In the genomic region with DNA sequence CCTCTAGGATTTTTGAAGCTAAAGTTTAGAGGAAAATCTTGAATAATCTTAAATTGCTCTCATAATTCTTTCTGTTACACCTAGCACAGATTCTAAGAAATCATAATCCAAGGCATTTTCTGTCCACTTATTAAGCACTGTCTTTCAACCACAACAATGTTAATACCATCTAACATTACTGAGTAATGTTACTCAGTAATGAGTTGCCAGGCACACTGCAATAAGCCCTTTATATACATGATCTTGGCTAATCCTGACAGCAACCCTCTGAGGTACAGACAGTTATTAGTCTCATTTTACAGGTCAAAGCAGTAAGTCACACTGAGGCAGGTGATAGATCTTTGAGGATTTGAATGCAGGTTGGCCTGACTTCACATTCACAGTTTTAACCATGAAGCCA, we compare ENCODE assay signal across 28 cellular contexts.
"Had no signal": no experiment of that assay in that cellular context is flagged by ENCODE, and none has a peak within 500 bp of the region (broad histone marks: within the 10 kb centered on the region; RNA-seq: fewer than 3 reads in every experiment).

No MANE protein-coding gene starts in this region.

- H3K4me1 Mint-ChIP-seq: activated CD4-positive, alpha-beta memory T cell treated with anti-CD3 and anti-CD28 coated beads, Interleukin-2, amount 10 ng/mL, durations not matched to agents 7 days and 5 days; activated CD4-positive, alpha-beta T cell treated with anti-CD3 and anti-CD28 coated beads, Interleukin-2, amount 10 ng/mL, durations not matched to agents 7 days and 5 days; activated naive CD4-positive, alpha-beta T cell treated with anti-CD3 and anti-CD28 coated beads, Interleukin-2, amount 10 ng/mL, durations not matched to agents 7 days and 5 days; activated naive CD8-positive, alpha-beta T cell treated with anti-CD3 and anti-CD28 coated beads, Interleukin-2, amount 10 ng/mL, durations not matched to agents 7 days and 5 days; memory B cell; natural killer cell; T-helper 17 cell had no signal

- FAIRE-seq: endothelial cell of umbilical vein, frontal cortex, kidney had no signal

- H3K9me3 ChIP-seq: esophagus muscularis mucosa, spleen, tibial nerve had no signal

- H3K4me3 Mint-ChIP-seq: activated CD4-positive, alpha-beta memory T cell treated with anti-CD3 and anti-CD28 coated beads, Interleukin-2, amount 10 ng/mL, durations not matched to agents 7 days and 5 days; activated CD4-positive, alpha-beta T cell treated with anti-CD3 and anti-CD28 coated beads, Interleukin-2, amount 10 ng/mL, durations not matched to agents 7 days and 5 days; activated naive CD4-positive, alpha-beta T cell treated with anti-CD3 and anti-CD28 coated beads, Interleukin-2, amount 10 ng/mL, durations not matched to agents 7 days and 5 days; activated naive CD8-positive, alpha-beta T cell treated with anti-CD3 and anti-CD28 coated beads, Interleukin-2, amount 10 ng/mL, durations not matched to agents 7 days and 5 days; activated T-cell treated with anti-CD3 and anti-CD28 coated beads, Interleukin-2, amount 50 U/mL, for 24 hours; memory B cell; natural killer cell; T-helper 17 cell; WTC11 had no signal

- H3K4me1 ChIP-seq: spleen, tibial nerve had no signal

- H3K36me3 Mint-ChIP-seq: activated naive CD4-positive, alpha-beta T cell treated with anti-CD3 and anti-CD28 coated beads, Interleukin-2, amount 10 ng/mL, durations not matched to agents 7 days and 5 days; activated naive CD8-positive, alpha-beta T cell treated with anti-CD3 and anti-CD28 coated beads, Interleukin-2, amount 10 ng/mL, durations not matched to agents 7 days and 5 days; memory B cell; natural killer cell; WTC11 had no signal

- H3K9me3 Mint-ChIP-seq: activated CD4-positive, alpha-beta memory T cell treated with anti-CD3 and anti-CD28 coated beads, Interleukin-2, amount 10 ng/mL, durations not matched to agents 7 days and 5 days; activated CD4-positive, alpha-beta T cell treated with anti-CD3 and anti-CD28 coated beads, Interleukin-2, amount 10 ng/mL, durations not matched to agents 7 days and 5 days; activated naive CD4-positive, alpha-beta T cell treated with anti-CD3 and anti-CD28 coated beads, Interleukin-2, amount 10 ng/mL, durations not matched to agents 7 days and 5 days; activated naive CD8-positive, alpha-beta T cell treated with anti-CD3 and anti-CD28 coated beads, Interleukin-2, amount 10 ng/mL, durations not matched to agents 7 days and 5 days; activated T-cell treated with anti-CD3 and anti-CD28 coated beads, Interleukin-2, amount 50 U/mL, for 24 hours; memory B cell; natural killer cell had no signal

- H3K27ac Mint-ChIP-seq: activated CD4-positive, alpha-beta memory T cell treated with anti-CD3 and anti-CD28 coated beads, Interleukin-2, amount 10 ng/mL, durations not matched to agents 7 days and 5 days; activated CD4-positive, alpha-beta T cell treated with anti-CD3 and anti-CD28 coated beads, Interleukin-2, amount 10 ng/mL, durations not matched to agents 7 days and 5 days; activated naive CD4-positive, alpha-beta T cell treated with anti-CD3 and anti-CD28 coated beads, Interleukin-2, amount 10 ng/mL, durations not matched to agents 7 days and 5 days; activated naive CD8-positive, alpha-beta T cell treated with anti-CD3 and anti-CD28 coated beads, Interleukin-2, amount 10 ng/mL, durations not matched to agents 7 days and 5 days; activated T-cell treated with anti-CD3 and anti-CD28 coated beads, Interleukin-2, amount 50 U/mL, for 24 hours; memory B cell; natural killer cell; T-helper 17 cell; WTC11 had no signal

- DNase-seq: activated CD4-positive, alpha-beta memory T cell treated with anti-CD3 and anti-CD28 coated beads, Interleukin-2, amount 10 ng/mL, durations not matched to agents 7 days and 5 days; activated CD4-positive, alpha-beta T cell treated with anti-CD3 and anti-CD28 coated beads for 1 hour; activated CD4-positive, alpha-beta T cell treated with anti-CD3 and anti-CD28 coated beads, Interleukin-2, amount 10 ng/mL, durations not matched to agents 7 days and 5 days; activated CD8-positive, alpha-beta memory T cell treated with anti-CD3 and anti-CD28 coated beads, Interleukin-2, amount 50 U/mL, for 48 hours; activated gamma-delta T cell; activated naive CD4-positive, alpha-beta T cell treated with anti-CD3 and anti-CD28 coated beads, Interleukin-2, amount 10 ng/mL, durations not matched to agents 7 days and 5 days; activated naive CD8-positive, alpha-beta T cell treated with anti-CD3 and anti-CD28 coated beads, Interleukin-2, amount 10 ng/mL, durations not matched to agents 7 days and 5 days; activated T-cell treated with anti-CD3 and anti-CD28 coated beads, Interleukin-2, amount 50 U/mL, for 24 hours; amniotic stem cell; brain microvascular endothelial cell; caudate nucleus; cortex of kidney; glutamatergic neuron; kidney; left colon; natural killer cell; posterior cingulate gyrus; right cardiac atrium; spleen; stimulated activated naive CD4-positive, alpha-beta T cell; T-helper 17 cell; T1000 had no signal

- H3K27me3 ChIP-seq: brain microvascular endothelial cell, esophagus muscularis mucosa, tibial nerve had no signal

- H3K27ac ChIP-seq: brain microvascular endothelial cell, esophagus muscularis mucosa, spleen, tibial nerve had no signal

- ATAC-seq: left colon, natural killer cell, T-helper 17 cell, WTC11 had no signal

- H3K36me3 ChIP-seq: brain microvascular endothelial cell, esophagus muscularis mucosa, spleen, tibial nerve had no signal

- H3K4me3 ChIP-seq: esophagus muscularis mucosa, spleen, tibial nerve had no signal
